ENCODE assay signal across 23 cellular contexts in the genomic region with DNA sequence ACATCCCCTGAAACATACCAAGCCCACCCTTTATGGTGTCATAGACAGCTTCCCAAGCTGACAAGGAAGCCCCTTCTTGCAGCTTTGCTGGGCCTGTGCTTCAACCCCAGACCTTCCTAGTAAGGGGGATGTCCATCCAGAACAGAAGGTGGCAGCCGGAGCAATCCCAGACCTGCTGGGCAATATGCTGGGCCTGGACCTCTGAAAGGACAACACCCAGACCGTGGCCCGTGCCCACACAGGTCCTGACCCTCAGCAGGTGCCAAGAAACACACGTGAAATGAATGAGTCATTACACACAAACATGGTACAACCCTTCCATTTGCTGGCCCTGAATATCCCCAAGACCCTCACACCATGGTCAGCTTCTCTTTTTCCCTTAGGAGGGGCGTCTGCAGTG.
"Had no signal": no experiment of that assay in that cellular context is flagged by ENCODE, and none has a peak within 500 bp of the region (broad histone marks: within the 10 kb centered on the region; RNA-seq: fewer than 3 reads in every experiment).

No MANE protein-coding gene starts in this region.

- ATAC-seq: activated naive CD8-positive, alpha-beta T cell treated with anti-CD3 and anti-CD28 coated beads, Interleukin-2, amount 50 U/mL, for 24 hours; body of pancreas; effector memory CD8-positive, alpha-beta T cell; esophagus mucosa; mucosa of descending colon; naive thymus-derived CD4-positive, alpha-beta T cell; SK-N-SH treated with all-trans-retinoic acid at 6 μM for 48 hours; stimulated activated naive CD8-positive, alpha-beta T cell treated with anti-CD3 and anti-CD28 coated beads, Interleukin-15, Interleukin-2, amounts not matched to agents 100 U/mL and 50 U/mL, for 24 hours; T-cell had no signal

- FAIRE-seq: colon, endothelial cell of umbilical vein, frontal cortex, TTC549 had no signal

- H3K4me2 ChIP-seq: hepatocyte had no signal

- H2AFZ ChIP-seq: hepatocyte had no signal

- H3K27me3 ChIP-seq: body of pancreas, hepatocyte, tibial artery had no signal

- H3K9me3 ChIP-seq: body of pancreas, mucosa of descending colon, prostate gland, tibial artery had no signal

- H3K4me3 ChIP-seq: body of pancreas, hepatocyte, mucosa of descending colon, prostate gland, tibial artery had no signal

- DNase-seq: activated CD4-positive, alpha-beta T cell treated with anti-CD3 and anti-CD28 coated beads for 1 hour; activated effector memory CD4-positive, alpha-beta T cell treated with anti-CD3 and anti-CD28 coated beads, Interleukin-2, amount 50 U/mL, for 16 hours; activated naive CD4-positive, alpha-beta T cell treated with anti-CD3 and anti-CD28 coated beads, Interleukin-2, amount 10 ng/mL, durations not matched to agents 7 days and 5 days; activated naive CD8-positive, alpha-beta T cell treated with anti-CD3 and anti-CD28 coated beads, Interleukin-2, amount 50 U/mL, for 24 hours; activated T-cell treated with anti-CD3 and anti-CD28 coated beads for 4 hours; effector memory CD8-positive, alpha-beta T cell; glutamatergic neuron; mucosa of descending colon; naive thymus-derived CD4-positive, alpha-beta T cell; stimulated activated CD4-positive, alpha-beta T cell treated with anti-CD3 and anti-CD28 coated beads, Interleukin-4, amount 100 ng/mL, for 24 hours; stimulated activated naive CD8-positive, alpha-beta T cell treated with anti-CD3 and anti-CD28 coated beads, Interleukin-15, Interleukin-2, amounts not matched to agents 100 U/mL and 50 U/mL, for 24 hours; substantia nigra; T-cell had no signal

- H3K27ac ChIP-seq: body of pancreas, hepatocyte, prostate gland, tibial artery had no signal

- H3K4me1 ChIP-seq: prostate gland had no signal
